In the genomic region with DNA sequence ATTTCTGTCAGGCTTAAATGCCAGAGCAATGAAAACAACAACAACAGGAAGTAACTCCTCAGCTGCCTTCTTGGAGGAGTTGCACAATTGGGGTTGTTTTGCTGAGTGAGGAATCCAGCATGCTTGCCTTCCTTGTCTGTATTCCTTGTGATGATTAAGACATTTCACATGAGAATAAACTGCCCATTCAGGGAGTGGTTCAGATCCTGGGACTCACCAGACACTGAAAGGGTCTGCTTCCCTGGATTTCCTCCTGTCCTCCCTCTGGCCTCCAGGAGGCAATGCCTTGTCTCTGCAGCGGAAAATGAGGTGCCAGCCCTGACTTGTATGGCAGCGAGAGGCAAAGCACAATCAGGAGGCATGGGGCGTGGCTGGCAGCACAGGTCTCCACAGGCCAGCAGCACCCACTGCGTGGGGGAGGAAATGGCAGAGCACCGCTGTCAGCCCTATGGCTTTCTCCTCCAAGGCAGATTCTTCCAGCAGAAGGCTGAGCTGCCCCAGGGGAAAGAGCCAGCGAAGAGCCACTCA, we compare ENCODE assay signal across 11 cellular contexts. TPM values are rescaled to one million over a fixed set of nuclear protein-coding genes. Genes with fewer than 3 reads are reported as not detected.
DNase-seq lines count a peak whose midpoint lies in the region; ATAC-seq and TF ChIP-seq lines count a peak whose summit lies in the region.
"Had no signal": no experiment of that assay in that cellular context is flagged by ENCODE, and none has a peak within 500 bp of the region (broad histone marks: within the 10 kb centered on the region; RNA-seq: fewer than 3 reads in every experiment).

No MANE protein-coding gene starts in this region.

- peak in 3 of 4 donors; percentile 37 to 68 (median 40) for ATAC-seq in psoas muscle
- ATAC-seq in GM18517 (IDR thresholded peaks at IDR 0.05; ENCODE audit: unreplicated experiment): no peak

- H3K27me3 ChIP-seq in psoas muscle (ENCODE audit: insufficient read depth in 3 of 3, low read length in 2 of 3): no peaks in the 10 kb centered on the region

- TF ChIP-seq CTCF in psoas muscle (IDR thresholded peaks at IDR 0.05): no peak

- no peak overlapping the region for H3K4me3 ChIP-seq in psoas muscle

- DNase-seq in Daoy (ENCODE audit: low read depth) (peak; percentile 6), NCI-H226 (peak; percentile 92), fibroblast of peridontal ligament (ENCODE audit: extremely low read depth) (peak; percentile 18), psoas muscle (no peak), NCI-H2029 (lab: John Stamatoyannopoulos, UW) (no peak), SIG-M5 treated with dmso at 0.1 percent for 504 hours (lab: John Stamatoyannopoulos, UW; ENCODE audit: unreplicated experiment) (no peak)
- no peak for DNase-seq in activated T-cell treated with anti-CD3 and anti-CD28 coated beads, Interleukin-2, amount 50 U/mL, for 48 hours
- DNase-seq: COR-L47, NCI-H345, posterior cingulate gyrus had no signal

- no peaks in the 10 kb centered on the region for H3K4me1 ChIP-seq in psoas muscle

- intact Hi-C loops in psoas muscle (cut with DNase I): no loop called here

- whole genome bisulfite sequencing in psoas muscle, 3 donors: 80 to 96% (median 89%) methylated on average over 6 of the region's 6 CpGs

- H3K36me3 ChIP-seq in psoas muscle (ENCODE audit: insufficient read depth in 1 of 2, low read depth in 1 of 2): no peaks in the 10 kb centered on the region

- H3K9me3 ChIP-seq in psoas muscle: no peaks in the 10 kb centered on the region

- no peak overlapping the region for H3K27ac ChIP-seq in psoas muscle

RNA-seq across cellular contexts. Expression of gene RBP2, which starts 41.5 kb away (rescaled TPM):
- not detected in 2 replicates for total RNA-seq in Daoy (2014; rRNA removed; shearing (Covaris generic))
- total RNA-seq in psoas muscle: not detected
- 1 to 10 TPM in 1 of 3 donors, under 1 TPM in 1, not detected in 1; 0.59 to 2.7 TPM for polyA plus RNA-seq in psoas muscle

RNA-seq across cellular contexts. Expression of gene COPB2, which starts 45.4 kb away (rescaled TPM):
- 139 and 156 TPM in 2 replicates for total RNA-seq in Daoy (2014; rRNA removed; shearing (Covaris generic))
- total RNA-seq in psoas muscle: 10 to 100 TPM; 36.1 to 41.2 (median 38.2) TPM
- polyA plus RNA-seq in psoas muscle: 10 to 100 TPM; 25.6 to 96.3 (median 38.3) TPM

Comparison
In these comparisons a context has a peak if more than half of its experiments do, and no peak if none do; other contexts are left out.
1. DNase-seq: peak in Daoy (single experiment), NCI-H226 (single experiment) and fibroblast of peridontal ligament (single experiment); none in psoas muscle (0 of 2), activated T-cell treated with anti-CD3 and anti-CD28 coated beads, Interleukin-2, amount 50 U/mL, for 48 hours (0 of 2), NCI-H2029 (single experiment) and SIG-M5 treated with dmso at 0.1 percent for 504 hours (single experiment).